Comparison of ENCODE assay signal across 9 cellular contexts in genomic region chr7:26667514-26668133, GRCh38.
A peak's percentile ranks its signal among the peaks of the same experiment; 100 is the strongest.
DNase-seq lines count a peak whose midpoint lies in the region; ATAC-seq and TF ChIP-seq lines count a peak whose summit lies in the region.
"Had no signal": no experiment of that assay in that cellular context is flagged by ENCODE, and none has a peak within 500 bp of the region (broad histone marks: within the 10 kb centered on the region; RNA-seq: fewer than 3 reads in every experiment).

No MANE protein-coding gene starts in this region.

- no peak overlapping the region for H3K27ac Mint-ChIP-seq in MCF 10A (ENCODE audit: low read depth, unreplicated experiment)
- H3K27ac Mint-ChIP-seq: IgD-negative memory B cell had no signal

- no peak overlapping the region for H3K4me3 Mint-ChIP-seq in MCF 10A (ENCODE audit: unreplicated experiment)
- H3K4me3 Mint-ChIP-seq: IgD-negative memory B cell had no signal

- H3K9me3 ChIP-seq in iPS DF 6.9 (ENCODE audit: control insufficient read depth, insufficient read depth, low read length): no peaks in the 10 kb centered on the region

- H3K27ac ChIP-seq in iPS DF 6.9 (ENCODE audit: low read length): no peak overlapping the region

- H3K4me3 ChIP-seq in iPS DF 6.9 (ENCODE audit: low read length): no peak overlapping the region

- TF ChIP-seq CTCF in MCF 10A (IDR thresholded peaks at IDR 0.05; ENCODE audit: unreplicated experiment): peak; percentile 90

- POLR2A ChIA-PET in MCF 10A (lab: Yijun Ruan, JAX): interaction anchor here (0.6 to 4.3 kb wide), 10 partner anchors 176 to 577 kb away, joined by 3 to 22 read pairs (median 4); partner anchors contain the start of gene HOXA5

- peak; percentile 58 for DNase-seq in CMK (ENCODE audit: low read depth)
- peak; percentile 99 for DNase-seq in H4 (ENCODE audit: low spot score)
- DNase-seq in NCI-H2081 (lab: John Stamatoyannopoulos, UW): peak; percentile 98 to 99
- DNase-seq in T-helper 2 cell: peak in 3 of 5 experiments; percentile 11 to 79 (median 32)
- DNase-seq in MCF 10A (ENCODE audit: unreplicated experiment): peak; percentile 96
- peak; percentile 94 for DNase-seq in iPS DF 6.9 (ENCODE audit: low read depth, low spot score)
- peak; percentile 4 to 15 for DNase-seq in stimulated activated CD4-positive, alpha-beta T cell treated with anti-CD3 and anti-CD28 coated beads, Interleukin-12 subunit alpha, Interleukin-12 subunit beta, amount 100 ng/mL, for 24 hours (ENCODE audit: low read depth in 2 of 2)

- H3K4me1 ChIP-seq in iPS DF 6.9 (ENCODE audit: control insufficient read depth, insufficient read depth, low read length): no peaks in the 10 kb centered on the region

- no peaks in the 10 kb centered on the region for H3K36me3 Mint-ChIP-seq in MCF 10A (ENCODE audit: insufficient read depth, unreplicated experiment)

- WGBS in iPS DF 6.9 (ENCODE audit: insufficient coverage, insufficient read length): no CpG with 5 or more reads among the region's 5 CpGs

- peaks cover 16% of the 10 kb centered on the region for H3K4me1 Mint-ChIP-seq in MCF 10A (ENCODE audit: insufficient read depth, unreplicated experiment)

- no peaks in the 10 kb centered on the region for H3K36me3 ChIP-seq in iPS DF 6.9 (ENCODE audit: control insufficient read depth, insufficient read depth, low read length)

- no peaks in the 10 kb centered on the region for H3K9me3 Mint-ChIP-seq in MCF 10A (ENCODE audit: unreplicated experiment)
- H3K9me3 Mint-ChIP-seq: IgD-negative memory B cell had no signal

- H3K27me3 ChIP-seq in iPS DF 6.9 (ENCODE audit: control insufficient read depth, insufficient read depth, low read length): no peaks in the 10 kb centered on the region

- H3K27me3 Mint-ChIP-seq in MCF 10A (ENCODE audit: insufficient read depth, unreplicated experiment): no peaks in the 10 kb centered on the region
- H3K27me3 Mint-ChIP-seq: IgD-negative memory B cell had no signal

- no peak for ATAC-seq in HG02798 (IDR thresholded peaks at IDR 0.05; ENCODE audit: poor library complexity, unreplicated experiment)

- intact Hi-C loops in MCF 10A (cut with micrococcal nuclease): loop anchor here (1.0 to 5.0 kb wide), 8 partner anchors 167 to 774 kb away; partner anchors contain the start of genes CBX3, HNRNPA2B1 and HOXA5

- CTCF ChIA-PET in MCF 10A (lab: Yijun Ruan, JAX): interaction anchor here (0.6 to 4.2 kb wide), 37 partner anchors 8 to 1525 kb away, joined by 3 to 78 read pairs (median 4); partner anchors contain the start of gene HNRNPA2B1

- no TSS peak for BruUV-seq in MCF 10A (replicated peaks; lab: Mats Ljungman, UMichigan)

Comparison
In these comparisons a context has a peak if more than half of its experiments do, and no peak if none do; other contexts are left out.
1. DNase-seq: peak in every context shown above with its lines; median percentile 99 in H4; 98 in NCI-H2081; 96 in MCF 10A; 94 in iPS DF 6.9; 58 in CMK; 32 in T-helper 2 cell; 10 in stimulated activated CD4-positive, alpha-beta T cell treated with anti-CD3 and anti-CD28 coated beads, Interleukin-12 subunit alpha, Interleukin-12 subunit beta, amount 100 ng/mL, for 24 hours.